ENCODE assay signal across 8 cellular contexts in genomic region chr17:60421273-60422161, GRCh38. TPM values are rescaled to one million over a fixed set of nuclear protein-coding genes. Genes with fewer than 3 reads are reported as not detected.
DNase-seq lines count a peak whose midpoint lies in the region; ATAC-seq lines count a peak whose summit lies in the region.

No MANE protein-coding gene starts in this region.

- peak overlapping the region; percentile 40 for H3K9ac ChIP-seq in endocrine pancreas (ENCODE audit: control insufficient read depth, insufficient read depth, low read length)

- no peaks in the 10 kb centered on the region for H3K36me3 Mint-ChIP-seq in activated CD8-positive, alpha-beta memory T cell treated with anti-CD3 and anti-CD28 coated beads, Interleukin-2, amount 10 ng/mL, durations not matched to agents 7 days and 5 days

- H3K4me1 Mint-ChIP-seq in activated CD8-positive, alpha-beta memory T cell treated with anti-CD3 and anti-CD28 coated beads, Interleukin-2, amount 10 ng/mL, durations not matched to agents 7 days and 5 days: peaks cover 6% of the 10 kb centered on the region

- DNase-seq in NCI-H345 (lab: John Stamatoyannopoulos, UW) (peak; percentile 47), DMS79 treated with DMSO at 0.1 percent for 48 hours (lab: John Stamatoyannopoulos, UW) (no peak)
- DNase-seq in activated CD8-positive, alpha-beta memory T cell treated with anti-CD3 and anti-CD28 coated beads, Interleukin-2, amount 10 ng/mL, durations not matched to agents 7 days and 5 days: peak; percentile 85
- DNase-seq in stimulated activated CD8-positive, alpha-beta memory T cell treated with anti-CD3 and anti-CD28 coated beads, Interleukin-15, amount 100 ng/mL, for 1 hour (ENCODE audit: low read depth): peak; percentile 52

- H3K4me1 ChIP-seq in endocrine pancreas (ENCODE audit: control insufficient read depth, insufficient read depth, low read length): no peaks in the 10 kb centered on the region
- no peaks in the 10 kb centered on the region for H3K4me1 ChIP-seq in mesodermal cell (ENCODE audit: control insufficient read depth, insufficient read depth, low read length, poor library complexity, severe bottlenecking)

- ATAC-seq in GM18498 (IDR thresholded peaks at IDR 0.05; ENCODE audit: unreplicated experiment): peak; percentile 93
- ATAC-seq in HG02798 (IDR thresholded peaks at IDR 0.05; ENCODE audit: poor library complexity, unreplicated experiment): peak; percentile 92
- peak; percentile 98 for ATAC-seq in activated CD8-positive, alpha-beta memory T cell treated with anti-CD3 and anti-CD28 coated beads, Interleukin-2, amount 10 ng/mL, durations not matched to agents 7 days and 5 days

- CTCF ChIA-PET in activated CD8-positive, alpha-beta memory T cell treated with anti-CD3 and anti-CD28 coated beads, Interleukin-2, amount 10 ng/mL, durations not matched to agents 7 days and 5 days (lab: Charles Lee): interaction anchor here (0.5 to 2.0 kb wide), 24 partner anchors 11 to 351 kb away, joined by 3 to 12 read pairs (median 4); partner anchors contain the start of gene BCAS3

- no peak overlapping the region for H3K27ac Mint-ChIP-seq in activated CD8-positive, alpha-beta memory T cell treated with anti-CD3 and anti-CD28 coated beads, Interleukin-2, amount 10 ng/mL, durations not matched to agents 7 days and 5 days

- H3K27me3 Mint-ChIP-seq in activated CD8-positive, alpha-beta memory T cell treated with anti-CD3 and anti-CD28 coated beads, Interleukin-2, amount 10 ng/mL, durations not matched to agents 7 days and 5 days: peaks cover 2% of the 10 kb centered on the region

- H3K27me3 ChIP-seq in endocrine pancreas (ENCODE audit: control insufficient read depth, insufficient read depth, low read length): no peaks in the 10 kb centered on the region

- no peak overlapping the region for H3K4me3 ChIP-seq in endocrine pancreas (ENCODE audit: control insufficient read depth, insufficient read depth, low read length)
- H3K4me3 ChIP-seq in mesodermal cell (ENCODE audit: extremely low read depth, insufficient read depth, low read length, poor library complexity, severe bottlenecking): peak overlapping the region; percentile 42

- H3K9me3 Mint-ChIP-seq in activated CD8-positive, alpha-beta memory T cell treated with anti-CD3 and anti-CD28 coated beads, Interleukin-2, amount 10 ng/mL, durations not matched to agents 7 days and 5 days (ENCODE audit: low read depth): no peaks in the 10 kb centered on the region

- H3K36me3 ChIP-seq in endocrine pancreas (ENCODE audit: control insufficient read depth, insufficient read depth, low read length): no peaks in the 10 kb centered on the region
- no peaks in the 10 kb centered on the region for H3K36me3 ChIP-seq in mesodermal cell (ENCODE audit: control insufficient read depth, insufficient read depth, low read length)

- WGBS in mesodermal cell (ENCODE audit: insufficient coverage in 2 of 2), 2 experiments: 6 to 12% methylated on average over 59 to 61 of the region's 66 CpGs

- peak overlapping the region; percentile 73 for H3K4me3 Mint-ChIP-seq in activated CD8-positive, alpha-beta memory T cell treated with anti-CD3 and anti-CD28 coated beads, Interleukin-2, amount 10 ng/mL, durations not matched to agents 7 days and 5 days

- peak overlapping the region; percentile 72 for H3K27ac ChIP-seq in mesodermal cell (ENCODE audit: low read depth, low read length, severe bottlenecking)

- no peaks in the 10 kb centered on the region for H3K9me3 ChIP-seq in endocrine pancreas (ENCODE audit: control insufficient read depth, low read length)
- H3K9me3 ChIP-seq in mesodermal cell (ENCODE audit: control insufficient read depth, low read length): no peaks in the 10 kb centered on the region

RNA-seq across cellular contexts. Expression of gene CHCT1, which starts 0.8 kb away (rescaled TPM):
- not detected for total RNA-seq in activated CD8-positive, alpha-beta memory T cell treated with anti-CD3 and anti-CD28 coated beads, Interleukin-2, amount 10 ng/mL, durations not matched to agents 7 days and 5 days
- polyA plus RNA-seq in mesodermal cell (2013, experiment 1 of 2): not detected
- polyA plus RNA-seq in mesodermal cell (2013, experiment 2 of 2): not detected

RNA-seq across cellular contexts. Expression of gene USP32, which starts 29.6 kb away (rescaled TPM):
- total RNA-seq in activated CD8-positive, alpha-beta memory T cell treated with anti-CD3 and anti-CD28 coated beads, Interleukin-2, amount 10 ng/mL, durations not matched to agents 7 days and 5 days: 10 to 100 TPM; 33.4 to 40.4 TPM
- polyA plus RNA-seq in mesodermal cell (2013, experiment 1 of 2): 31.4 TPM
- 30.6 TPM for polyA plus RNA-seq in mesodermal cell (2013, experiment 2 of 2)
